ENCODE assay signal across 1 cellular context in genomic region chr3:52835766-52836470, GRCh38.
TF ChIP-seq lines count a peak whose summit lies in the region.

No MANE protein-coding gene starts in this region.

TF ChIP-seq in HepG2, 621 proteins besides CTCF, POLR2A, EP300 and RAD21:
- TF ChIP-seq ZNF546 (CRISPR knock-in tag; conservative IDR thresholded peaks at IDR 0.05), result no peak
